Comparison of ENCODE assay signal across 18 cellular contexts in genomic region chr3:135800071-135800549, GRCh38.
DNase-seq lines count a peak whose midpoint lies in the region; ATAC-seq, FAIRE-seq and TF ChIP-seq lines count a peak whose summit lies in the region.
"Had no signal": no experiment of that assay in that cellular context is flagged by ENCODE, and none has a peak within 500 bp of the region (broad histone marks: within the 10 kb centered on the region; RNA-seq: fewer than 3 reads in every experiment).

No MANE protein-coding gene starts in this region.

- H3K27me3 Mint-ChIP-seq in osteocyte (ENCODE audit: unreplicated experiment): no peaks in the 10 kb centered on the region

- H3K4me1 ChIP-seq in mucosa of descending colon (ENCODE audit: low read depth) (peaks cover 23% of the 10 kb centered on the region), gastrocnemius medialis (no peaks in the 10 kb centered on the region)
- H3K4me1 ChIP-seq: Caco-2 had no signal

- no peak overlapping the region for H3K4me3 Mint-ChIP-seq in osteocyte (ENCODE audit: unreplicated experiment)
- H3K4me3 Mint-ChIP-seq: CD4-positive, alpha-beta memory T cell had no signal

- no peaks in the 10 kb centered on the region for H3K9me3 Mint-ChIP-seq in osteocyte (ENCODE audit: unreplicated experiment)

- no peaks in the 10 kb centered on the region for H3K9me3 ChIP-seq in mucosa of descending colon
- no peaks in the 10 kb centered on the region for H3K9me3 ChIP-seq in gastrocnemius medialis
- H3K9me3 ChIP-seq: Caco-2 had no signal

- FAIRE-seq in RCC 7860 (lab: Jason Lieb, UNC): no peak
- FAIRE-seq: GM12878, GM19239, H1 had no signal

- no peak overlapping the region for H3K4me3 ChIP-seq in mucosa of descending colon
- no peak overlapping the region for H3K4me3 ChIP-seq in gastrocnemius medialis
- H3K4me3 ChIP-seq: GM12878, GM23248 had no signal

- no peak overlapping the region for H3K27ac Mint-ChIP-seq in osteocyte (ENCODE audit: unreplicated experiment)

- H3K36me3 Mint-ChIP-seq in osteocyte (ENCODE audit: unreplicated experiment): no peaks in the 10 kb centered on the region
- H3K36me3 Mint-ChIP-seq: CD4-positive, alpha-beta memory T cell had no signal

- DNase-seq in inferior parietal cortex (ENCODE audit: extremely low spot score) (peak; percentile 7), mucosa of descending colon (no peak), osteocyte (ENCODE audit: extremely low spot score, unreplicated experiment) (peak; percentile 65), gastrocnemius medialis (no peak), RCC 7860 (ENCODE audit: low spot score) (no peak)
- no peak for DNase-seq in stimulated activated naive CD8-positive, alpha-beta T cell treated with anti-CD3 and anti-CD28 coated beads, Interleukin-15, Interleukin-2, amounts not matched to agents 100 U/mL and 50 U/mL, for 24 hours
- DNase-seq: C1 segment of cervical spinal cord; Caco-2; CD4-positive, alpha-beta memory T cell; DMS153; DND-41; GDM1; GM23248; H7; HCEC 1CT had no signal

- TF ChIP-seq CTCF in mucosa of descending colon (IDR thresholded peaks at IDR 0.05) (no peak), osteocyte (IDR thresholded peaks at IDR 0.05) (no peak), gastrocnemius medialis (IDR thresholded peaks at IDR 0.05 in 4 of 5, conservative IDR thresholded peaks at IDR 0.05 in 1 of 5) (no peak)

- no peaks in the 10 kb centered on the region for H3K4me1 Mint-ChIP-seq in osteocyte (ENCODE audit: unreplicated experiment)
- H3K4me1 Mint-ChIP-seq: CD4-positive, alpha-beta memory T cell had no signal

- in situ Hi-C loops in gastrocnemius medialis (cut with MboI; ENCODE audit: low sequenced_read_pairs in 4 of 4): no loop called here

- H3K27me3 ChIP-seq in gastrocnemius medialis: no peaks in the 10 kb centered on the region

- no peaks in the 10 kb centered on the region for H3K36me3 ChIP-seq in mucosa of descending colon (ENCODE audit: low read depth)
- no peaks in the 10 kb centered on the region for H3K36me3 ChIP-seq in gastrocnemius medialis

- intact Hi-C loops in mucosa of descending colon (cut with DNase I, micrococcal nuclease): no loop called here
- intact Hi-C loops in gastrocnemius medialis (cut with DNase I; ENCODE audit: low total_unique reads): no loop called here

- TF ChIP-seq POLR2A in gastrocnemius medialis (IDR thresholded peaks at IDR 0.05): no peak

- no peak overlapping the region for H3K27ac ChIP-seq in gastrocnemius medialis
- H3K27ac ChIP-seq: GM23248 had no signal

- ATAC-seq in mucosa of descending colon: peak; percentile 8
- no peak for ATAC-seq in stimulated activated naive CD8-positive, alpha-beta T cell treated with anti-CD3 and anti-CD28 coated beads, Interleukin-15, Interleukin-2, amounts not matched to agents 100 U/mL and 50 U/mL, for 24 hours
- no peak for ATAC-seq in gastrocnemius medialis
- ATAC-seq: GM12878 had no signal

Comparison
In these comparisons a context has a peak if more than half of its experiments do, and no peak if none do; other contexts are left out.
1. DNase-seq: peak in inferior parietal cortex (single experiment) and osteocyte (single experiment); none in mucosa of descending colon (0 of 3), stimulated activated naive CD8-positive, alpha-beta T cell treated with anti-CD3 and anti-CD28 coated beads, Interleukin-15, Interleukin-2, amounts not matched to agents 100 U/mL and 50 U/mL, for 24 hours (single experiment), gastrocnemius medialis (0 of 2) and RCC 7860 (single experiment).